1 cellular context compared by ENCODE assay signal in genomic region chr2:41326801-41327200, GRCh38.
TF ChIP-seq lines count a peak whose summit lies in the region.

No MANE protein-coding gene starts in this region.

TF ChIP-seq in GM23338, 12 proteins besides CTCF, POLR2A, EP300 and RAD21 (continued from another document):
- TF ChIP-seq REST (IDR thresholded peaks at IDR 0.05; ENCODE audit: unreplicated experiment) (no peak), POLR2AphosphoS5 (IDR thresholded peaks at IDR 0.05; ENCODE audit: low read depth) (no peak), EZH2phosphoT487 (IDR thresholded peaks at IDR 0.05; ENCODE audit: unreplicated experiment) (no peak), STAT1 (IDR thresholded peaks at IDR 0.05; ENCODE audit: unreplicated experiment) (no peak), CREB1 (CRISPR knock-in tag; IDR thresholded peaks at IDR 0.05; ENCODE audit: low read depth) (no peak)
